Comparison of ENCODE assay signal across 1 cellular context in genomic region chr5:154756203-154756870, GRCh38.
A peak's percentile ranks its signal among the peaks of the same experiment; 100 is the strongest.
TF ChIP-seq lines count a peak whose summit lies in the region.

No MANE protein-coding gene starts in this region.

TF ChIP-seq in K562, 482 proteins besides CTCF, POLR2A, EP300 and RAD21 (continued from another document):
- TF ChIP-seq, protein P1, sequence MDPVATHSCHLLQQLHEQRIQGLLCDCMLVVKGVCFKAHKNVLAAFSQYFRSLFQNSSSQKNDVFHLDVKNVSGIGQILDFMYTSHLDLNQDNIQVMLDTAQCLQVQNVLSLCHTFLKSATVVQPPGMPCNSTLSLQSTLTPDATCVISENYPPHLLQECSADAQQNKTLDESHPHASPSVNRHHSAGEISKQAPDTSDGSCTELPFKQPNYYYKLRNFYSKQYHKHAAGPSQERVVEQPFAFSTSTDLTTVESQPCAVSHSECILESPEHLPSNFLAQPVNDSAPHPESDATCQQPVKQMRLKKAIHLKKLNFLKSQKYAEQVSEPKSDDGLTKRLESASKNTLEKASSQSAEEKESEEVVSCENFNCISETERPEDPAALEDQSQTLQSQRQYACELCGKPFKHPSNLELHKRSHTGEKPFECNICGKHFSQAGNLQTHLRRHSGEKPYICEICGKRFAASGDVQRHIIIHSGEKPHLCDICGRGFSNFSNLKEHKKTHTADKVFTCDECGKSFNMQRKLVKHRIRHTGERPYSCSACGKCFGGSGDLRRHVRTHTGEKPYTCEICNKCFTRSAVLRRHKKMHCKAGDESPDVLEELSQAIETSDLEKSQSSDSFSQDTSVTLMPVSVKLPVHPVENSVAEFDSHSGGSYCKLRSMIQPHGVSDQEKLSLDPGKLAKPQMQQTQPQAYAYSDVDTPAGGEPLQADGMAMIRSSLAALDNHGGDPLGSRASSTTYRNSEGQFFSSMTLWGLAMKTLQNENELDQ (CRISPR knock-in tag; IDR thresholded peaks at IDR 0.05; ENCODE audit: borderline replicate concordance) = no peak
- TF ChIP-seq SNRNP70 (optimal IDR thresholded peaks at IDR 0.05; ENCODE audit: low read depth, low read length) (no peak), ETS2 (tag; IDR thresholded peaks at IDR 0.05; ENCODE audit: borderline replicate concordance, poor library complexity, severe bottlenecking) (no peak), HMBOX1 (IDR thresholded peaks at IDR 0.05) (no peak), ZNF75A (CRISPR knock-in tag; IDR thresholded peaks at IDR 0.05) (no peak), ZNF282 (CRISPR knock-in tag; IDR thresholded peaks at IDR 0.05) (no peak), CHD1 (IDR thresholded peaks at IDR 0.05; ENCODE audit: low read length) (peak; percentile 60), PTRF (tag; IDR thresholded peaks at IDR 0.05) (no peak), MYBL2 (IDR thresholded peaks at IDR 0.05; ENCODE audit: low read depth) (peak; percentile 56), MYBL2 (CRISPR knock-in tag; IDR thresholded peaks at IDR 0.05; ENCODE audit: borderline replicate concordance) (no peak), KDM5B (IDR thresholded peaks at IDR 0.05; ENCODE audit: insufficient replicate concordance, low read depth, low read length) (peak; percentile 11), E2F5 (CRISPR knock-in tag; IDR thresholded peaks at IDR 0.05) (no peak), MAFG (tag; conservative IDR thresholded peaks at IDR 0.05) (peak; percentile 50; the same call in 1 of the 2 replicates), RBFOX2 (IDR thresholded peaks at IDR 0.05; ENCODE audit: low read depth, low read length) (peak; percentile 87), SUPT5H (IDR thresholded peaks at IDR 0.05) (peak; percentile 36; the same call in 1 of the 2 replicates), LEF1 (IDR thresholded peaks at IDR 0.05) (0 out of 2 replicates have a peak, but pooled peaks have one; percentile 13), UBTF (IDR thresholded peaks at IDR 0.05; ENCODE audit: borderline replicate concordance in 1 of 2, low read depth in 2 of 2, low read length in 2 of 2) (peak; percentile 29 to 66; a peak in 1 of 4 replicates)
- TF ChIP-seq, protein P2, sequence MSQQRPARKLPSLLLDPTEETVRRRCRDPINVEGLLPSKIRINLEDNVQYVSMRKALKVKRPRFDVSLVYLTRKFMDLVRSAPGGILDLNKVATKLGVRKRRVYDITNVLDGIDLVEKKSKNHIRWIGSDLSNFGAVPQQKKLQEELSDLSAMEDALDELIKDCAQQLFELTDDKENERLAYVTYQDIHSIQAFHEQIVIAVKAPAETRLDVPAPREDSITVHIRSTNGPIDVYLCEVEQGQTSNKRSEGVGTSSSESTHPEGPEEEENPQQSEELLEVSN (IDR thresholded peaks at IDR 0.05; ENCODE audit: borderline replicate concordance in 1 of 2, extremely low read depth in 1 of 2, insufficient read depth in 1 of 2, insufficient read length in 1 of 2, low read depth in 1 of 2, low read length in 1 of 2, poor library complexity in 1 of 2, severe bottlenecking in 1 of 2) = peak in 1 of 2 experiments; percentile 39
